In genomic region chr10:128540806-128541739, GRCh38 we compare ENCODE assay signal across 10 cellular contexts.
DNase-seq lines count a peak whose midpoint lies in the region; ATAC-seq, FAIRE-seq and TF ChIP-seq lines count a peak whose summit lies in the region.
"Had no signal": no experiment of that assay in that cellular context is flagged by ENCODE, and none has a peak within 500 bp of the region (broad histone marks: within the 10 kb centered on the region; RNA-seq: fewer than 3 reads in every experiment).

No MANE protein-coding gene starts in this region.

- H3K4me1 ChIP-seq in right atrium auricular region = peaks cover 0 to 16% of the 10 kb centered on the region in 2 donors
- H3K4me1 ChIP-seq in vagina = peaks cover 6% of the 10 kb centered on the region

- no peak for FAIRE-seq in frontal cortex (lab: Jason Lieb, UNC)

- H3K27ac ChIP-seq in right atrium auricular region (no peak overlapping the region), vagina (no peak overlapping the region)

- H3K4me3 ChIP-seq in right atrium auricular region = peak overlapping the region in 1 of 2 donors; percentile 31
- peak overlapping the region; percentile 5 to 23 for H3K4me3 ChIP-seq in vagina
- no peak overlapping the region for H3K4me3 ChIP-seq in foreskin fibroblast (ENCODE audit: low read depth in 1 of 2, low read length in 2 of 2)

- DNase-seq in Right ventricle myocardium superior = peak; percentile 64
- no peak for DNase-seq in right atrium auricular region (ENCODE audit: low spot score)
- DNase-seq in frontal cortex (ENCODE audit: low spot score in 2 of 2) = peak; percentile 53 to 58
- DNase-seq in nephron progenitor cell = peak; percentile 41
- DNase-seq in vagina (ENCODE audit: extremely low spot score in 2 of 2) = no peak
- DNase-seq in foreskin fibroblast = no peak
- DNase-seq in glomerular visceral epithelial cell (ENCODE audit: extremely low spot score) = no peak
- no peak for DNase-seq in HT-29 (ENCODE audit: low spot score)
- DNase-seq: activated CD4-positive, CD25-positive, alpha-beta regulatory T cell; activated gamma-delta T cell treated with Interleukin-2 at 50 U/mL for 16 hours had no signal

- no peak for TF ChIP-seq POLR2A in vagina (IDR thresholded peaks at IDR 0.05)

- TF ChIP-seq CTCF in right atrium auricular region (IDR thresholded peaks at IDR 0.05) (peak in 1 of 2 donors; percentile 48), nephron progenitor cell (IDR thresholded peaks at IDR 0.05) (no peak), vagina (IDR thresholded peaks at IDR 0.05) (no peak), foreskin fibroblast (IDR thresholded peaks at IDR 0.05; ENCODE audit: low read depth, low read length) (no peak)

- H3K9me3 ChIP-seq in right atrium auricular region (no peaks in the 10 kb centered on the region), vagina (no peaks in the 10 kb centered on the region)

- peak overlapping the region; percentile 85 for H3K4me3 Mint-ChIP-seq in nephron progenitor cell

- H3K9me3 Mint-ChIP-seq in nephron progenitor cell = no peaks in the 10 kb centered on the region

- no peaks in the 10 kb centered on the region for H3K27me3 ChIP-seq in right atrium auricular region
- H3K27me3 ChIP-seq in vagina = peaks cover 4% of the 10 kb centered on the region

- H3K36me3 ChIP-seq in right atrium auricular region (no peaks in the 10 kb centered on the region), vagina (no peaks in the 10 kb centered on the region)

- no peaks in the 10 kb centered on the region for H3K36me3 Mint-ChIP-seq in nephron progenitor cell (ENCODE audit: low read depth)

- peaks cover 14% of the 10 kb centered on the region for H3K27me3 Mint-ChIP-seq in nephron progenitor cell (ENCODE audit: low read depth, poor library complexity)

- intact Hi-C loops in Right ventricle myocardium superior (cut with DNase I) = no loop called here
- intact Hi-C loops in vagina (cut with DNase I) = no loop called here

- H3K4me1 Mint-ChIP-seq in nephron progenitor cell = peaks cover 65% of the 10 kb centered on the region

- H3K27ac Mint-ChIP-seq in nephron progenitor cell = peak overlapping the region; percentile 59

- peak; percentile 71 for ATAC-seq in Right ventricle myocardium superior (ENCODE audit: poor library complexity)

Comparison
In these comparisons a context has a peak if more than half of its experiments do, and no peak if none do; other contexts are left out.
1. DNase-seq: peak in Right ventricle myocardium superior (single experiment), frontal cortex (2 of 2) and nephron progenitor cell (single experiment); none in right atrium auricular region (single experiment), vagina (0 of 2), foreskin fibroblast (0 of 2), glomerular visceral epithelial cell (single experiment) and HT-29 (single experiment).
2. H3K4me3 ChIP-seq: peak in vagina (2 of 2); none in foreskin fibroblast (0 of 2).